ENCODE assay signal across 8 cellular contexts in the genomic region with DNA sequence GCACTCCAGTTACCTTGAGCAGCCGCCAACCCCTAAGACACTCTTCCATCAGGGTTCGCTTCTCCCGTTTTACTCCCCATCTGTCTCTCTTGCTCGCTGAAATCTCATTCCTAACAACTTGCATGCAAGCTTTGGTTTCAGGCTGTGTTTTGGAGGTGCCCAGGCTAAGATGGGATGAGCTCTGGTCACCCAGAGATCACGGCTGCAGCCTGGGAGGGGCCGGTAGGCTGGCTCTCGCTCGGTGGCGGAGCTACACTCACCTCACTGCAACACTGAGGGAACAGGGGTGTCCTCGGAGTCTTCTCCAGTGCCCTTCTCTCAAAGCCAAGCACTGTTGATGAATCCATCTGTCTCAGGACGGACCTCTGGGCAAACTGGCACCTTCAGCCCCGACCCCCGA.
"Had no signal": no experiment of that assay in that cellular context is flagged by ENCODE, and none has a peak within 500 bp of the region (broad histone marks: within the 10 kb centered on the region; RNA-seq: fewer than 3 reads in every experiment).

No MANE protein-coding gene starts in this region.

- H3K36me3 ChIP-seq: HAP-1 had no signal

- H3K9me3 ChIP-seq: HAP-1 had no signal

- H2AFZ ChIP-seq: GM23248 had no signal

- ATAC-seq: HCT116, K562 had no signal

- H3K4me3 ChIP-seq: GM23248, HAP-1, K562 had no signal

- DNase-seq: GM23248, GOT3, H7, IMR-90 had no signal

- H3K27ac ChIP-seq: GM23248, HL-60 had no signal

- H3K4me1 ChIP-seq: HAP-1 had no signal
